Comparison of ENCODE assay signal across 21 cellular contexts in the genomic region with DNA sequence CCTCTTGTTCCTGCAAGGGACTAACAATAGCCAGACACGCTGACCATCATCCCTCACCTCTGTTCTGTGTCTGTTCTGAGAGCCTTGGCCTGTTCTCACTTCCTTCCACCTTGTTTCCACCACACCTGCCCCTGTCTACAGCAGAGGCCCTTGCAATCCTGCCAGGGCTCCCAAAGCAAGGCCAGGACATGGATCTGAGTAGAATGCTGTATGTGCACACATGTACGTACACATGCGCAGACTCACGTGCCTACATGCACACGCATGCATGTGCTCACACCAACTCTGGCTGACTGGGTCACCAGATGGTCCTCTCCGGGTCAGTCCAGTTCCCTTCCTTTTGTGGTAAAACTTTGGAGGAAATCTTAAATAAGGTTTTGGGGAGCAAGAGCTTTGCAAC.
"Had no signal": no experiment of that assay in that cellular context is flagged by ENCODE, and none has a peak within 500 bp of the region (broad histone marks: within the 10 kb centered on the region; RNA-seq: fewer than 3 reads in every experiment).

No MANE protein-coding gene starts in this region.

- H3K4me1 Mint-ChIP-seq: activated B cell treated with CpG ODN at 0.5 μM for 24 hours; activated naive CD4-positive, alpha-beta T cell treated with anti-CD3 and anti-CD28 coated beads, Interleukin-2, amount 50 U/mL, for 24 hours; immature natural killer cell; nephron had no signal

- H3K36me3 ChIP-seq: breast epithelium, esophagus squamous epithelium, heart right ventricle, lower lobe of right lung had no signal

- H3K9me3 ChIP-seq: lower lobe of right lung, SK-N-SH, testis had no signal

- H3K27me3 ChIP-seq: testis had no signal

- FAIRE-seq: astrocyte, endothelial cell of umbilical vein had no signal

- H3K4me2 ChIP-seq: SK-N-SH had no signal

- H3K27ac Mint-ChIP-seq: activated B cell treated with CpG ODN at 0.5 μM for 24 hours; activated naive CD4-positive, alpha-beta T cell treated with anti-CD3 and anti-CD28 coated beads, Interleukin-2, amount 50 U/mL, for 24 hours; activated T-helper 2 cell treated with anti-CD3 and anti-CD28 coated beads, Interferon-gamma antibody, Interleukin-2, Interleukin-4, amounts not matched to agents 10 μg/mL and 5 μg/mL and 100 μg/mL, durations not matched to agents 14 hours and 24 hours and 36 hours; dendritic cell treated with granulocyte-macrophage colony-stimulating factor and Interleukin-4, amounts not matched to agents 40 ng/mL and 50 ng/mL, for 4 days; immature natural killer cell; mesothelial cell of epicardium; nephron; T-helper 2 cell treated with Interferon-gamma antibody and Interleukin-4, amounts not matched to agents 5 μg/mL and 100 μg/mL, for 36 hours had no signal

- DNase-seq: activated B cell treated with CpG ODN at 0.5 μM for 24 hours; activated CD4-positive, alpha-beta T cell treated with anti-CD3 and anti-CD28 coated beads, Interleukin-2, amount 50 U/mL, for 1 hour; activated T-cell treated with anti-CD3 and anti-CD28 coated beads, Interleukin-2, amount 50 U/mL, for 1 hour; effector CD8-positive, alpha-beta T cell; esophagus squamous epithelium; heart right ventricle; immature natural killer cell; lower lobe of right lung; nucleus accumbens; retina; SK-N-SH; testis had no signal

- H3K4me1 ChIP-seq: breast epithelium, esophagus squamous epithelium, lower lobe of right lung, testis had no signal

- ATAC-seq: heart right ventricle, lower lobe of right lung had no signal

- H3K9ac ChIP-seq: SK-N-SH had no signal

- H3K4me3 ChIP-seq: breast epithelium, esophagus squamous epithelium, heart right ventricle, lower lobe of right lung, testis had no signal

- H3K36me3 Mint-ChIP-seq: mesothelial cell of epicardium had no signal

- H3K27ac ChIP-seq: breast epithelium, esophagus squamous epithelium, heart right ventricle, lower lobe of right lung, testis had no signal

- H3K4me3 Mint-ChIP-seq: activated B cell treated with CpG ODN at 0.5 μM for 24 hours; activated naive CD4-positive, alpha-beta T cell treated with anti-CD3 and anti-CD28 coated beads, Interleukin-2, amount 50 U/mL, for 24 hours; dendritic cell treated with granulocyte-macrophage colony-stimulating factor and Interleukin-4, amounts not matched to agents 40 ng/mL and 50 ng/mL, for 4 days; immature natural killer cell; mesothelial cell of epicardium; nephron; T-helper 2 cell treated with Interferon-gamma antibody and Interleukin-4, amounts not matched to agents 5 μg/mL and 100 μg/mL, for 36 hours had no signal
